In the genomic region with DNA sequence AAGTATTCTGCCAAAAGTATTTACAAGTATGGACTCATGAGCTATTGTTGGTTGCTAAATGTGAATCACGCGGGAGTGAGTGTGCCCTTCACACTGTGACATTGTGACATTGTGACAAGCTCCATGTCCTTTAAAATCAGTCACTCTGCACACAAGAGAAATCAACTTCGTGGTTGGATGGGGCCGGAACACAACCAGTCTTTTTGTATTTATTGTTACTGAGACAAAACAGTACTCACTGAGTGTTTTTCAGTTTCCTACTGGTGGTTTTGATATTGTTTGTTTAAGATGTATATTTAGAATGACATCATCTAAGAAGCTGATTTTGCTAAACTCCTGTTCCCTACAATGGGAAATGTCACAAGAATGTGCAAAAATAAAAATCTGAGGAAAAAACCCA, we compare ENCODE assay signal across 10 cellular contexts. TPM values are rescaled to one million over a fixed set of nuclear protein-coding genes. Genes with fewer than 3 reads are reported as not detected.
A peak's percentile ranks its signal among the peaks of the same experiment; 100 is the strongest.
DNase-seq lines count a peak whose midpoint lies in the region; ATAC-seq and TF ChIP-seq lines count a peak whose summit lies in the region.
"Had no signal": no experiment of that assay in that cellular context is flagged by ENCODE, and none has a peak within 500 bp of the region (broad histone marks: within the 10 kb centered on the region; RNA-seq: fewer than 3 reads in every experiment).

No MANE protein-coding gene starts in this region.

- TF ChIP-seq CTCF in Panc1 (IDR thresholded peaks at IDR 0.05), result no peak
- no peak for TF ChIP-seq CTCF in Caco-2 (IDR thresholded peaks at IDR 0.05; ENCODE audit: insufficient read depth in 1 of 2, low read depth in 1 of 2, low read length in 1 of 2, severe bottlenecking in 1 of 2, unreplicated experiment in 1 of 2)

- no peaks in the 10 kb centered on the region for H3K36me3 Mint-ChIP-seq in activated T-cell treated with anti-CD3 and anti-CD28 coated beads, Interleukin-2, amount 50 U/mL, for 72 hours (ENCODE audit: insufficient read depth in 2 of 2)
- peaks cover 15% of the 10 kb centered on the region for H3K36me3 Mint-ChIP-seq in Caco-2 (ENCODE audit: insufficient read depth, unreplicated experiment)

- CTCF ChIA-PET in Panc1 (lab: Charles Lee), result interaction anchor here (1.0 kb wide), 1 partner anchor 34 kb away, joined by 3 read pairs; no protein-coding TSS in a partner anchor
- CTCF ChIA-PET in Caco-2 (lab: Charles Lee), result no interaction called here

- H3K4me3 ChIP-seq in Panc1 (ENCODE audit: low read depth in 2 of 2, low read length in 2 of 2) (no peak overlapping the region), Caco-2 (ENCODE audit: low read depth, low read length) (no peak overlapping the region)
- H3K4me3 ChIP-seq: thoracic aorta had no signal

- H3K27ac ChIP-seq in Panc1 (ENCODE audit: low read length) (no peak overlapping the region), substantia nigra (ENCODE audit: low read depth, low read length, poor library complexity, severe bottlenecking) (peak overlapping the region; percentile 24)

- no peak overlapping the region for H3K4me3 Mint-ChIP-seq in activated T-cell treated with anti-CD3 and anti-CD28 coated beads, Interleukin-2, amount 50 U/mL, for 72 hours
- H3K4me3 Mint-ChIP-seq in Caco-2 (ENCODE audit: unreplicated experiment), result no peak overlapping the region

- peaks cover 10% of the 10 kb centered on the region for H3K4me1 Mint-ChIP-seq in activated T-cell treated with anti-CD3 and anti-CD28 coated beads, Interleukin-2, amount 50 U/mL, for 72 hours (ENCODE audit: low read depth)
- H3K4me1 Mint-ChIP-seq in Caco-2 (ENCODE audit: low read depth, unreplicated experiment), result peaks cover 17% of the 10 kb centered on the region

- POLR2A ChIA-PET in Panc1 (lab: Charles Lee), result no interaction called here
- POLR2A ChIA-PET in Caco-2 (lab: Charles Lee), result no interaction called here

- intact Hi-C loops in Panc1 (cut with micrococcal nuclease; ENCODE audit: unreplicated experiment), result no loop called here
- intact Hi-C loops in Caco-2 (cut with micrococcal nuclease; ENCODE audit: unreplicated experiment), result no loop called here

- in situ Hi-C loops in Panc1 (cut with HindIII; ENCODE audit: low pct_unique_long_range_greater_than_20kb, low sequenced_read_pairs), result no loop called here

- peak; percentile 53 to 83 for ATAC-seq in activated T-cell treated with anti-CD3 and anti-CD28 coated beads, Interleukin-2, amount 50 U/mL, for 72 hours (replicated peaks in 1 of 2)
- ATAC-seq in HG02840 (IDR thresholded peaks at IDR 0.05; ENCODE audit: low FRiP score, unreplicated experiment) (peak; percentile 52), Panc1 (no peak)

- H3K9me3 Mint-ChIP-seq in activated T-cell treated with anti-CD3 and anti-CD28 coated beads, Interleukin-2, amount 50 U/mL, for 72 hours, result no peaks in the 10 kb centered on the region
- H3K9me3 Mint-ChIP-seq in Caco-2 (ENCODE audit: unreplicated experiment), result peaks cover 7% of the 10 kb centered on the region

- H3K36me3 ChIP-seq in Panc1 (ENCODE audit: control insufficient read depth, insufficient read depth, low read length) (no peaks in the 10 kb centered on the region; the same call in 1 of the 2 replicates), Caco-2 (ENCODE audit: control insufficient read depth, insufficient read depth, low read length) (no peaks in the 10 kb centered on the region; the same call in 1 of the 2 replicates)

- H3K9me3 ChIP-seq in Panc1 (ENCODE audit: control insufficient read depth, insufficient read depth, low read depth, low read length) (no peaks in the 10 kb centered on the region), Caco-2 (no peaks in the 10 kb centered on the region)
- H3K9me3 ChIP-seq: thoracic aorta had no signal

- H3K27me3 ChIP-seq in Panc1 (ENCODE audit: control insufficient read depth, insufficient read depth, low read length), result no peaks in the 10 kb centered on the region
- no peaks in the 10 kb centered on the region for H3K27me3 ChIP-seq in Caco-2 (replicated peaks; ENCODE audit: control insufficient read depth, insufficient read depth, low read length)

- H3K4me1 ChIP-seq in Panc1 (ENCODE audit: control insufficient read depth, insufficient read depth, low read length) (no peaks in the 10 kb centered on the region; the same call in 1 of the 2 replicates), Caco-2 (peaks cover 17% of the 10 kb centered on the region)

- DNase-seq in activated T-cell treated with anti-CD3 and anti-CD28 coated beads, Interleukin-2, amount 50 U/mL, for 72 hours, result no peak
- no peak for DNase-seq in activated T-cell treated with anti-CD3 and anti-CD28 coated beads, Interleukin-2, amount 50 U/mL, for 48 hours
- DNase-seq in Panc1 (ENCODE audit: low read depth, low spot score) (peak; percentile 25), substantia nigra (lab: John Stamatoyannopoulos, UW) (peak in 1 of 49 donors; percentile 29), Caco-2 (no peak), NCI-H187 (lab: John Stamatoyannopoulos, UW) (no peak), SW480 (ENCODE audit: low spot score) (no peak)
- DNase-seq: NCI-H1436 treated with DMSO at 0.1 percent for 48 hours had no signal

- no peak overlapping the region for H3K27ac Mint-ChIP-seq in activated T-cell treated with anti-CD3 and anti-CD28 coated beads, Interleukin-2, amount 50 U/mL, for 72 hours
- H3K27ac Mint-ChIP-seq in Caco-2 (ENCODE audit: unreplicated experiment), result no peak overlapping the region

- BruUV-seq in Panc1 (replicated peaks; lab: Mats Ljungman, UMichigan) (no TSS peak), Caco-2 (replicated peaks; lab: Mats Ljungman, UMichigan) (no TSS peak)

- no peaks in the 10 kb centered on the region for H3K27me3 Mint-ChIP-seq in activated T-cell treated with anti-CD3 and anti-CD28 coated beads, Interleukin-2, amount 50 U/mL, for 72 hours (ENCODE audit: low read depth)
- no peaks in the 10 kb centered on the region for H3K27me3 Mint-ChIP-seq in Caco-2 (ENCODE audit: insufficient read depth, unreplicated experiment)

RNA-seq across cellular contexts. Expression of gene SYNM, which starts 30.3 kb away (rescaled TPM):
- total RNA-seq in activated T-cell treated with anti-CD3 and anti-CD28 coated beads, Interleukin-2, amount 50 U/mL, for 72 hours, result 1 to 10 TPM; 2.8 to 3.3 TPM
- total RNA-seq in Panc1 (2021; ENCODE audit: unreplicated experiment) (38.9 TPM), Caco-2 (2022) (6.0 and 6.1 TPM in 2 replicates)
- 29.7 TPM for polyA plus RNA-seq in Panc1 (2012; ENCODE audit: insufficient read length)
